ENCODE assay signal across 13 cellular contexts in genomic region chr17:65277576-65277975, GRCh38.
A peak's percentile ranks its signal among the peaks of the same experiment; 100 is the strongest.
DNase-seq lines count a peak whose midpoint lies in the region; ATAC-seq and TF ChIP-seq lines count a peak whose summit lies in the region.
"Had no signal": no experiment of that assay in that cellular context is flagged by ENCODE, and none has a peak within 500 bp of the region (broad histone marks: within the 10 kb centered on the region; RNA-seq: fewer than 3 reads in every experiment).

No MANE protein-coding gene starts in this region.

- ATAC-seq in Right ventricle myocardium inferior (no peak), left lung (peak; percentile 56)
- ATAC-seq: activated CD8-positive, alpha-beta memory T cell treated with anti-CD3 and anti-CD28 coated beads, Interleukin-2, amount 10 ng/mL, durations not matched to agents 7 days and 5 days had no signal

- no peak for TF ChIP-seq CTCF in right atrium auricular region (IDR thresholded peaks at IDR 0.05)
- no peak for TF ChIP-seq CTCF in ascending aorta (IDR thresholded peaks at IDR 0.05)
- TF ChIP-seq CTCF in left lung (IDR thresholded peaks at IDR 0.05): no peak
- no peak for TF ChIP-seq CTCF in suprapubic skin (IDR thresholded peaks at IDR 0.05)

- H3K4me1 ChIP-seq in right atrium auricular region (no peaks in the 10 kb centered on the region), ascending aorta (peaks cover 0 to 7% of the 10 kb centered on the region in 2 donors), left lung (no peaks in the 10 kb centered on the region), suprapubic skin (peaks cover 10% of the 10 kb centered on the region)
- H3K4me1 ChIP-seq: adrenal gland, uterus had no signal

- 12% methylated on average over 10 of the region's 10 CpGs for WGBS in suprapubic skin

- H3K27me3 ChIP-seq in right atrium auricular region: no peaks in the 10 kb centered on the region
- H3K27me3 ChIP-seq in ascending aorta: no peaks in the 10 kb centered on the region
- H3K27me3 ChIP-seq in left lung: no peaks in the 10 kb centered on the region
- H3K27me3 ChIP-seq in suprapubic skin: no peaks in the 10 kb centered on the region
- H3K27me3 ChIP-seq: uterus had no signal

- intact Hi-C loops in Right ventricle myocardium inferior (cut with DNase I): no loop called here
- intact Hi-C loops in ascending aorta (cut with DNase I): loop anchor here (10.0 kb wide), 1 partner anchor 507 kb away; no protein-coding TSS in a partner anchor
- intact Hi-C loops in left lung (cut with DNase I): no loop called here

- no peaks in the 10 kb centered on the region for H3K36me3 ChIP-seq in right atrium auricular region
- no peaks in the 10 kb centered on the region for H3K36me3 ChIP-seq in ascending aorta
- no peaks in the 10 kb centered on the region for H3K36me3 ChIP-seq in left lung
- H3K36me3 ChIP-seq in suprapubic skin: no peaks in the 10 kb centered on the region
- H3K36me3 ChIP-seq: adrenal gland, uterus had no signal

- no peak overlapping the region for H3K4me3 ChIP-seq in right atrium auricular region
- peak overlapping the region in 1 of 2 donors; percentile 40 for H3K4me3 ChIP-seq in ascending aorta
- H3K4me3 ChIP-seq in left lung: no peak overlapping the region
- no peak overlapping the region for H3K4me3 ChIP-seq in suprapubic skin
- H3K4me3 ChIP-seq: adrenal gland, uterus had no signal

- no peak overlapping the region for H3K27ac ChIP-seq in right atrium auricular region
- peak overlapping the region; percentile 51 to 61 for H3K27ac ChIP-seq in ascending aorta
- no peak overlapping the region for H3K27ac ChIP-seq in left lung
- no peak overlapping the region for H3K27ac ChIP-seq in suprapubic skin
- H3K27ac ChIP-seq: adrenal gland, uterus had no signal

- TF ChIP-seq POLR2A in suprapubic skin (IDR thresholded peaks at IDR 0.05): no peak

- no peaks in the 10 kb centered on the region for H3K9me3 ChIP-seq in right atrium auricular region
- H3K9me3 ChIP-seq in ascending aorta: no peaks in the 10 kb centered on the region
- no peaks in the 10 kb centered on the region for H3K9me3 ChIP-seq in left lung
- H3K9me3 ChIP-seq in suprapubic skin: no peaks in the 10 kb centered on the region
- H3K9me3 ChIP-seq: adrenal gland, uterus had no signal

- DNase-seq in right atrium auricular region (ENCODE audit: low spot score) (peak; percentile 26), Right ventricle myocardium inferior (ENCODE audit: missing footprints) (no peak), ascending aorta (ENCODE audit: low spot score in 2 of 2) (no peak), left lung (no peak), suprapubic skin (ENCODE audit: low spot score in 2 of 2) (no peak), amniotic stem cell (lab: John Stamatoyannopoulos, UW) (no peak), T-helper 1 cell (no peak)
- no peak for DNase-seq in stimulated activated CD4-positive, alpha-beta T cell treated with anti-CD3 and anti-CD28 coated beads, Interleukin-1b, Interleukin-23, amount 100 ng/mL, for 48 hours
- DNase-seq: effector CD8-positive, alpha-beta T cell; NCI-H446 treated with DMSO at 0.1 percent for 48 hours had no signal

- TF ChIP-seq EP300 in suprapubic skin (IDR thresholded peaks at IDR 0.05): no peak

Comparison
In these comparisons a context has a peak if more than half of its experiments do, and no peak if none do; other contexts are left out.
1. H3K27ac ChIP-seq: peak in ascending aorta (2 of 2); none in right atrium auricular region (0 of 2), left lung (0 of 2) and suprapubic skin (single experiment).